ENCODE assay signal across 8 cellular contexts in the genomic region with DNA sequence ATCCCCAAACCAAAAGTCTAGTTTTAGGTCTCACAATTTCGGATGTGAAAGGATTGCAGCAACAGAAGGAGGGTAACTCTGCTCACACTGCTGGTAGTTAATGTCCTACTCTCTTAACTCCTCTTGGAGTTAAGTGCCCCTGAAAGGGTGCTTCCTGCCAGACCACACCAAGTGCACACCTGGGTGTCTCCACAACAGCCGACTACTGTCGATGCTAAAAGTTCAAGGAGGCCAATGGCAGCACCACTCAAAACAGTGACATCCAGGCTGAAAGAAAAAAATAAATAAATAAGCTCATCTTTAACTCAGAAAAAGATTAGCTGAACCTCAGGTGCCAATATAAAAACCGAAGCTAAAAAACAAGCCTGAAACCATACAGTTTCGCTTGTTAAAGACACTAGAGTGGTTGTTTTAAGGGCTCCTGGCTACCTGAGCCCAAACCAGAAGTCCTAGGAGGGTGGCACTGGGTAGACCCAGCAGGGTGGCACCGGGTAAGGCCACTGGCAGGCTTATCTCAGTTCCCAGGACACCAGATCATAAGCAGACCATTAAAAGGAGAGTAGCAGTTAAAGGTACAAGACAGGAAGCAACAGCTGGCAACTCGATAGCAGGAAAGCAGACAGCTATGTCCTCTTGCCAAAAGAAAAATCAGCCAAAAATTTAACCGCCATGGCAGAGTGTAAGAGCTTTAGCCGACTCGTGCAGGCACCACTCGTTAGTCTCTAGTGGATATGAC. TPM values are rescaled to one million over a fixed set of nuclear protein-coding genes. Genes with fewer than 3 reads are reported as not detected.
DNase-seq lines count a peak whose midpoint lies in the region; ATAC-seq and TF ChIP-seq lines count a peak whose summit lies in the region.

No MANE protein-coding gene starts in this region.

- H3K27ac ChIP-seq in heart right ventricle (peak overlapping the region in 4 of 10 donors; percentile 2 to 51 (median 18)), thymus (ENCODE audit: low read depth) (peak overlapping the region; percentile 80)

- no peaks in the 10 kb centered on the region for H3K27me3 Mint-ChIP-seq in activated T-cell treated with anti-CD3 and anti-CD28 coated beads, Interleukin-2, amount 50 U/mL, for 24 hours

- H3K27me3 ChIP-seq in heart right ventricle, result no peaks in the 10 kb centered on the region
- H3K27me3 ChIP-seq in thymus (ENCODE audit: control insufficient read depth, insufficient read depth), result no peaks in the 10 kb centered on the region

- peaks cover 99% of the 10 kb centered on the region for H3K4me1 Mint-ChIP-seq in activated T-cell treated with anti-CD3 and anti-CD28 coated beads, Interleukin-2, amount 50 U/mL, for 24 hours (ENCODE audit: low read depth)

- H3K36me3 ChIP-seq in heart right ventricle (peaks cover 0 to 9% (median 0%) of the 10 kb centered on the region in 9 donors), thymus (ENCODE audit: control insufficient read depth, insufficient read depth) (peaks cover 4% of the 10 kb centered on the region)

- intact Hi-C loops in heart right ventricle (cut with DNase I), result loop anchor here in 3 of 10 donors (5.0 kb wide), 1 partner anchor 34 kb away; no protein-coding TSS in a partner anchor

- H3K9me3 ChIP-seq in heart right ventricle (no peaks in the 10 kb centered on the region), thymus (ENCODE audit: control insufficient read depth) (no peaks in the 10 kb centered on the region)

- peak overlapping the region; percentile 13 for H3K4me3 Mint-ChIP-seq in activated T-cell treated with anti-CD3 and anti-CD28 coated beads, Interleukin-2, amount 50 U/mL, for 24 hours

- H3K4me1 ChIP-seq in heart right ventricle (peaks cover 56 to 100% (median 100%) of the 10 kb centered on the region in 9 donors), thymus (ENCODE audit: control insufficient read depth, insufficient read depth, low read length) (peaks cover 88% of the 10 kb centered on the region)

- DNase-seq in activated T-cell treated with anti-CD3 and anti-CD28 coated beads, Interleukin-2, amount 50 U/mL, for 24 hours, result no peak
- no peak for DNase-seq in activated T-cell treated with anti-CD3 and anti-CD28 coated beads, Interleukin-2, amount 50 U/mL, for 48 hours
- DNase-seq in heart right ventricle (peak in 1 of 2 donors; percentile 35), mesenteric fat pad (ENCODE audit: low spot score) (no peak)
- no peak for DNase-seq in stimulated activated CD4-positive, alpha-beta T cell treated with anti-CD3 and anti-CD28 coated beads, Interleukin-1b, Interleukin-23, amount 100 ng/mL, for 48 hours

- H3K27ac Mint-ChIP-seq in activated T-cell treated with anti-CD3 and anti-CD28 coated beads, Interleukin-2, amount 50 U/mL, for 24 hours, result peak overlapping the region; percentile 88

- no peaks in the 10 kb centered on the region for H3K9me3 Mint-ChIP-seq in activated T-cell treated with anti-CD3 and anti-CD28 coated beads, Interleukin-2, amount 50 U/mL, for 24 hours

- ATAC-seq in SK-N-SH treated with all-trans-retinoic acid at 6 μM for 48 hours (no peak), heart right ventricle (peak; percentile 6 to 59 (median 35)), GM18519 (IDR thresholded peaks at IDR 0.05; ENCODE audit: low FRiP score, unreplicated experiment) (no peak)

- TF ChIP-seq CTCF in heart right ventricle (IDR thresholded peaks at IDR 0.05), result no peak

- WGBS in heart right ventricle, 2 donors, result 23 to 27% methylated on average over 11 of the region's 11 CpGs
- 10% methylated on average over 11 of the region's 11 CpGs for WGBS in thymus

- no peak overlapping the region for H3K4me3 ChIP-seq in heart right ventricle
- H3K4me3 ChIP-seq in thymus (ENCODE audit: low read length), result peak overlapping the region; percentile 14

- peaks cover 61% of the 10 kb centered on the region for H3K36me3 Mint-ChIP-seq in activated T-cell treated with anti-CD3 and anti-CD28 coated beads, Interleukin-2, amount 50 U/mL, for 24 hours (ENCODE audit: low read depth)

TF ChIP-seq in SK-N-SH treated with all-trans-retinoic acid at 6 μM for 48 hours, 23 proteins besides CTCF, POLR2A, EP300 and RAD21:
- TF ChIP-seq, protein P1, sequence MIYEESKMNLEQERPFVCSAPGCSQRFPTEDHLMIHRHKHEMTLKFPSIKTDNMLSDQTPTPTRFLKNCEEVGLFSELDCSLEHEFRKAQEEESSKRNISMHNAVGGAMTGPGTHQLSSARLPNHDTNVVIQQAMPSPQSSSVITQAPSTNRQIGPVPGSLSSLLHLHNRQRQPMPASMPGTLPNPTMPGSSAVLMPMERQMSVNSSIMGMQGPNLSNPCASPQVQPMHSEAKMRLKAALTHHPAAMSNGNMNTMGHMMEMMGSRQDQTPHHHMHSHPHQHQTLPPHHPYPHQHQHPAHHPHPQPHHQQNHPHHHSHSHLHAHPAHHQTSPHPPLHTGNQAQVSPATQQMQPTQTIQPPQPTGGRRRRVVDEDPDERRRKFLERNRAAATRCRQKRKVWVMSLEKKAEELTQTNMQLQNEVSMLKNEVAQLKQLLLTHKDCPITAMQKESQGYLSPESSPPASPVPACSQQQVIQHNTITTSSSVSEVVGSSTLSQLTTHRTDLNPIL (CRISPR knock-in tag; IDR thresholded peaks at IDR 0.05; ENCODE audit: low read depth), result no peak
- TF ChIP-seq TSHZ2 (CRISPR knock-in tag; IDR thresholded peaks at IDR 0.05) (no peak), PPARA (CRISPR knock-in tag; IDR thresholded peaks at IDR 0.05; ENCODE audit: borderline replicate concordance) (no peak), TCF4 (CRISPR knock-in tag; IDR thresholded peaks at IDR 0.05; ENCODE audit: borderline replicate concordance) (0 out of 2 replicates have a peak, but pooled peaks have one; percentile 16), ZFP3 (CRISPR knock-in tag; IDR thresholded peaks at IDR 0.05) (no peak), ZC3H10 (CRISPR knock-in tag; IDR thresholded peaks at IDR 0.05) (no peak), OSR1 (CRISPR knock-in tag; IDR thresholded peaks at IDR 0.05) (no peak), ARNTL (CRISPR knock-in tag; IDR thresholded peaks at IDR 0.05; ENCODE audit: borderline replicate concordance, low read depth) (no peak)
- TF ChIP-seq, protein P2, sequence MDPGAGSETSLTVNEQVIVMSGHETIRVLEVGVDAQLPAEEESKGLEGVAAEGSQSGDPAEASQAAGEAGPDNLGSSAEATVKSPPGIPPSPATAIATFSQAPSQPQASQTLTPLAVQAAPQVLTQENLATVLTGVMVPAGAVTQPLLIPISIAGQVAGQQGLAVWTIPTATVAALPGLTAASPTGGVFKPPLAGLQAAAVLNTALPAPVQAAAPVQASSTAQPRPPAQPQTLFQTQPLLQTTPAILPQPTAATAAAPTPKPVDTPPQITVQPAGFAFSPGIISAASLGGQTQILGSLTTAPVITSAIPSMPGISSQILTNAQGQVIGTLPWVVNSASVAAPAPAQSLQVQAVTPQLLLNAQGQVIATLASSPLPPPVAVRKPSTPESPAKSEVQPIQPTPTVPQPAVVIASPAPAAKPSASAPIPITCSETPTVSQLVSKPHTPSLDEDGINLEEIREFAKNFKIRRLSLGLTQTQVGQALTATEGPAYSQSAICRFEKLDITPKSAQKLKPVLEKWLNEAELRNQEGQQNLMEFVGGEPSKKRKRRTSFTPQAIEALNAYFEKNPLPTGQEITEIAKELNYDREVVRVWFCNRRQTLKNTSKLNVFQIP (CRISPR knock-in tag; IDR thresholded peaks at IDR 0.05; ENCODE audit: borderline replicate concordance, low read depth), result no peak

RNA-seq across cellular contexts. Expression of gene BRD4, which starts 39.3 kb away (rescaled TPM):
- 10 to 100 TPM; 51.6 to 85.1 (median 54.7) TPM for total RNA-seq in heart right ventricle
- 10 to 100 TPM; 31.2 to 34.8 TPM for polyA plus RNA-seq in heart right ventricle
- polyA plus RNA-seq in thymus, result 26.0 TPM
- 96.3 TPM for total RNA-seq in mesenteric fat pad

Comparison
In these comparisons a context has a peak if more than half of its experiments do, and no peak if none do; other contexts are left out.
1. ATAC-seq: peak in heart right ventricle (8 of 8); none in SK-N-SH treated with all-trans-retinoic acid at 6 μM for 48 hours (single experiment) and GM18519 (single experiment).